Comparison of ENCODE assay signal across 2 cellular contexts in the genomic region with DNA sequence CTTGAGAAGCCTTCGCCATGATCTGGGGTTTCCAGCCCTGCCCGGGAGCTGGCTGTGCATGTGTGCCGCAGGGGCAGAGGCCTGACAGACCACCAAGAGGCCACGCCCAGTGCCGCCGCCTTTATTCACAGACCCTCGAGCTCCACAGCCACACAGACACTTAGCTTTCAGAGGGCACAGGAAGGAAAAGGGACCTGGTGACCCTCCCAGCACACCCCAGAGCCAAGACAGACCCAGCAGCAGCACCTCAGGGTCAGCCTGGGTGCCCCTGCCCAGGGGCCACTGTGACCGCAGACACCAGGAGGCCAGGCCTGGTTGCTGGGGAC.
A peak's percentile ranks its signal among the peaks of the same experiment; 100 is the strongest.
TF ChIP-seq lines count a peak whose summit lies in the region.

No MANE protein-coding gene starts in this region.

TF ChIP-seq in HCT116, 20 proteins besides CTCF, POLR2A, EP300 and RAD21:
- TF ChIP-seq SRF (IDR thresholded peaks at IDR 0.05; ENCODE audit: low read depth) (no peak), FOSL1 (IDR thresholded peaks at IDR 0.05; ENCODE audit: low read depth) (no peak)
TF ChIP-seq in HCT116: peak in this region for 0.

TF ChIP-seq in HepG2, 621 proteins besides CTCF, POLR2A, EP300 and RAD21:
- TF ChIP-seq ZNF10 (CRISPR knock-in tag; IDR thresholded peaks at IDR 0.05; ENCODE audit: borderline replicate concordance, low read depth) (no peak), AGO1 (IDR thresholded peaks at IDR 0.05; ENCODE audit: low read depth, low read length, poor library complexity, severe bottlenecking) (peak; percentile 5), ZNF230 (CRISPR knock-in tag; IDR thresholded peaks at IDR 0.05) (0 out of 2 replicates have a peak, but pooled peaks have one; percentile 30), ZNF563 (CRISPR knock-in tag; IDR thresholded peaks at IDR 0.05) (0 out of 2 replicates have a peak, but pooled peaks have one; percentile 8), ZNF451 (CRISPR knock-in tag; IDR thresholded peaks at IDR 0.05) (0 out of 2 replicates have a peak, but pooled peaks have one; percentile 9), HMG20A (CRISPR knock-in tag; IDR thresholded peaks at IDR 0.05; ENCODE audit: borderline replicate concordance) (no peak)
- TF ChIP-seq, protein P1, sequence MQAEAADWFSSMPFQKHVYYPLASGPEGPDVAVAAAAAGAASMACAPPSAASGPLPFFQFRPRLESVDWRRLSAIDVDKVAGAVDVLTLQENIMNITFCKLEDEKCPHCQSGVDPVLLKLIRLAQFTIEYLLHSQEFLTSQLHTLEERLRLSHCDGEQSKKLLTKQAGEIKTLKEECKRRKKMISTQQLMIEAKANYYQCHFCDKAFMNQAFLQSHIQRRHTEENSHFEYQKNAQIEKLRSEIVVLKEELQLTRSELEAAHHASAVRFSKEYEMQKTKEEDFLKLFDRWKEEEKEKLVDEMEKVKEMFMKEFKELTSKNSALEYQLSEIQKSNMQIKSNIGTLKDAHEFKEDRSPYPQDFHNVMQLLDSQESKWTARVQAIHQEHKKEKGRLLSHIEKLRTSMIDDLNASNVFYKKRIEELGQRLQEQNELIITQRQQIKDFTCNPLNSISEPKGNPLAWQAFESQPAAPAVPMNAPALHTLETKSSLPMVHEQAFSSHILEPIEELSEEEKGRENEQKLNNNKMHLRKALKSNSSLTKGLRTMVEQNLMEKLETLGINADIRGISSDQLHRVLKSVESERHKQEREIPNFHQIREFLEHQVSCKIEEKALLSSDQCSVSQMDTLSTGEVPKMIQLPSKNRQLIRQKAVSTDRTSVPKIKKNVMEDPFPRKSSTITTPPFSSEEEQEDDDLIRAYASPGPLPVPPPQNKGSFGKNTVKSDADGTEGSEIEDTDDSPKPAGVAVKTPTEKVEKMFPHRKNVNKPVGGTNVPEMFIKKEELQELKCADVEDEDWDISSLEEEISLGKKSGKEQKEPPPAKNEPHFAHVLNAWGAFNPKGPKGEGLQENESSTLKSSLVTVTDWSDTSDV (CRISPR knock-in tag; IDR thresholded peaks at IDR 0.05): 0 out of 2 replicates have a peak, but pooled peaks have one; percentile 22
